Comparison of ENCODE assay signal across 16 cellular contexts in genomic region chr15:81181220-81181619, GRCh38. TPM values are rescaled to one million over a fixed set of nuclear protein-coding genes. Genes with fewer than 3 reads are reported as not detected.
"Had no signal": no experiment of that assay in that cellular context is flagged by ENCODE, and none has a peak within 500 bp of the region (broad histone marks: within the 10 kb centered on the region; RNA-seq: fewer than 3 reads in every experiment).

No MANE protein-coding gene starts in this region.

- H3K4me3 ChIP-seq: ovary had no signal

- H3K9me3 ChIP-seq: ovary had no signal

- H3K27me3 ChIP-seq: ovary had no signal

- ATAC-seq: effector memory CD8-positive, alpha-beta T cell; naive thymus-derived CD4-positive, alpha-beta T cell; T-cell had no signal

- FAIRE-seq: frontal cortex, urothelium cell line had no signal

- DNase-seq: activated CD4-positive, CD25-positive, alpha-beta regulatory T cell treated with anti-CD3 and anti-CD28 coated beads, Interleukin-2, amount 50 U/mL, for 72 hours; activated naive CD8-positive, alpha-beta T cell treated with anti-CD3 and anti-CD28 coated beads for 36 hours; dermis blood vessel endothelial cell; effector memory CD8-positive, alpha-beta T cell; heart left ventricle; naive thymus-derived CD4-positive, alpha-beta T cell; ovary; stimulated activated CD4-positive, alpha-beta T cell treated with anti-CD3 and anti-CD28 coated beads, Interleukin-2, amount 100 ng/mL, for 48 hours; stimulated activated naive CD4-positive, alpha-beta T cell; T-cell; T-helper 9 cell had no signal

- H3K27ac ChIP-seq: ovary had no signal

- H3K36me3 ChIP-seq: heart left ventricle, ovary had no signal

RNA-seq across cellular contexts. Expression of gene CFAP161, which starts 47.1 kb away (rescaled TPM):
- total RNA-seq: activated CD8-positive, alpha-beta memory T cell treated with anti-CD3 and anti-CD28 coated beads for 36 hours; activated naive CD8-positive, alpha-beta T cell treated with anti-CD3 and anti-CD28 coated beads for 36 hours; activated T-helper 1 cell treated with anti-CD3 and anti-CD28 coated beads, Interleukin-12 subunit alpha, Interleukin-12 subunit beta, Interleukin-2, Interleukin-4 antibody, amounts not matched to agents 30 ng/mL and 10 ng/mL and 1 ng/mL, durations not matched to agents 14 hours and 24 hours and 36 hours; naive thymus-derived CD4-positive, alpha-beta T cell; renal cortical epithelial cell had no signal
- polyA plus RNA-seq: naive thymus-derived CD4-positive, alpha-beta T cell had no signal
